In the genomic region with DNA sequence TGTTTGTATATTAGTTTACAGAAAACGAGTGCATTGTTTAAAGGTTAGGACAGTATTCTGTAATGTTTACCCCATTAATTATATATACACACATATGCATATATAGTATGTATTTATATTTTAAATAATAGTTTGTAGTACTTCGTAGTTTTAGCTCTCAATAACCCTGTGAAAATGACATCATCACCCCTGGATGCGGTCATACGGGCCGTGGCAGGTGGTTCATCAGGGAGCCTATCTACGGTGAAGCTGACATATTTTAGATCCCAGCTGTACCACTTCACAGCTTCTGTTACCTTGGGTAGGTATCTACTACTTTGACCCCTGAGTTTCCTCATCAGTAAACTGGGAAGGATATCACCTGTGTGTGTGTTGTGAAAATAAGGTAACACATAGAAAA, we compare ENCODE assay signal across 16 cellular contexts.
"Had no signal": no experiment of that assay in that cellular context is flagged by ENCODE, and none has a peak within 500 bp of the region (broad histone marks: within the 10 kb centered on the region; RNA-seq: fewer than 3 reads in every experiment).

No MANE protein-coding gene starts in this region.

- FAIRE-seq: endometrium had no signal

- H3K36me3 ChIP-seq: adrenal gland, cardiac muscle cell had no signal

- H3K4me3 ChIP-seq: adrenal gland, cardiac muscle cell, hepatocyte, mucosa of descending colon, right atrium auricular region, testis, upper lobe of right lung had no signal

- ATAC-seq: mucosa of descending colon; naive thymus-derived CD4-positive, alpha-beta T cell; upper lobe of right lung had no signal

- H3K4me2 ChIP-seq: hepatocyte had no signal

- H3K4me1 ChIP-seq: testis had no signal

- H3K9me3 Mint-ChIP-seq: naive thymus-derived CD4-positive, alpha-beta T cell; stimulated activated naive CD8-positive, alpha-beta T cell treated with anti-CD3 and anti-CD28 coated beads, Interleukin-15, Interleukin-2, amounts not matched to agents 100 ng/mL and 50 ng/mL, for 24 hours had no signal

- H3K27ac ChIP-seq: adrenal gland, cardiac muscle cell, hepatocyte, right atrium auricular region, testis, upper lobe of right lung had no signal

- DNase-seq: activated CD4-positive, alpha-beta T cell treated with anti-CD3 and anti-CD28 coated beads, Interleukin-2, amount 50 U/mL, for 4 hours; activated CD4-positive, CD25-positive, alpha-beta regulatory T cell treated with anti-CD3 and anti-CD28 coated beads, Interleukin-2, amount 50 U/mL, for 72 hours; activated effector memory CD4-positive, alpha-beta T cell treated with Interleukin-2 at 50 U/mL for 16 hours; activated naive CD4-positive, alpha-beta T cell treated with anti-CD3 and anti-CD28 coated beads, Interleukin-2, amount 50 U/mL, for 16 hours; activated T-cell treated with anti-CD3 and anti-CD28 coated beads, Interleukin-2, amount 50 U/mL, for 1 hour; mucosa of descending colon; naive thymus-derived CD4-positive, alpha-beta T cell; T-helper 1 cell; testis; upper lobe of right lung had no signal

- H3K27ac Mint-ChIP-seq: stimulated activated naive CD8-positive, alpha-beta T cell treated with anti-CD3 and anti-CD28 coated beads, Interleukin-15, Interleukin-2, amounts not matched to agents 100 ng/mL and 50 ng/mL, for 24 hours had no signal

- H3K27me3 Mint-ChIP-seq: naive thymus-derived CD4-positive, alpha-beta T cell; stimulated activated naive CD8-positive, alpha-beta T cell treated with anti-CD3 and anti-CD28 coated beads, Interleukin-15, Interleukin-2, amounts not matched to agents 100 ng/mL and 50 ng/mL, for 24 hours had no signal

- H3K27me3 ChIP-seq: adrenal gland, cardiac muscle cell, hepatocyte, right atrium auricular region, testis, upper lobe of right lung had no signal

- H3K4me3 Mint-ChIP-seq: naive thymus-derived CD4-positive, alpha-beta T cell; stimulated activated naive CD8-positive, alpha-beta T cell treated with anti-CD3 and anti-CD28 coated beads, Interleukin-15, Interleukin-2, amounts not matched to agents 100 ng/mL and 50 ng/mL, for 24 hours had no signal

- H3K9me3 ChIP-seq: adrenal gland, mucosa of descending colon, right atrium auricular region, testis, upper lobe of right lung had no signal
